1 cellular context compared by ENCODE assay signal in the genomic region with DNA sequence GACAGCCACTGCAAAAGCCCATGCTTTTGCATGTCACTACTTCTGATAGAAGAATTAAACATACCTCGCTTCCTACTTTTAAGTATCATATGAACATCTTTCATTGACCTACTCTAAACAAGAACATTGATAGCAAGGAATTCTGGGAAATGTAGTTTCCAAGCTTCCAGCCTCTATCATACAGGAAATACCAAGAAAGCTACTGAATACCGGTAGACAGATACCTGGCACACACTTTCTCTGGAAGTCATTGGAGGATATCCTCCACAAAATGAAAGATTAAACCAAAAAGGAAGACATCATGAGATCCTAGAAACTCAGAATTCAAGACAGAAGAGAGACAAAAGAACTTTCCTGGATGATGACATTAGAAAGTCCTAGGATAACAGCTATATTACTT.
TF ChIP-seq lines count a peak whose summit lies in the region.

No MANE protein-coding gene starts in this region.

TF ChIP-seq in HepG2, 621 proteins besides CTCF, POLR2A, EP300 and RAD21:
- no peak for TF ChIP-seq ELF1 (CRISPR knock-in tag; IDR thresholded peaks at IDR 0.05)
- no peak for TF ChIP-seq CENPT (CRISPR knock-in tag; IDR thresholded peaks at IDR 0.05; ENCODE audit: low read depth)
- TF ChIP-seq, protein P1, sequence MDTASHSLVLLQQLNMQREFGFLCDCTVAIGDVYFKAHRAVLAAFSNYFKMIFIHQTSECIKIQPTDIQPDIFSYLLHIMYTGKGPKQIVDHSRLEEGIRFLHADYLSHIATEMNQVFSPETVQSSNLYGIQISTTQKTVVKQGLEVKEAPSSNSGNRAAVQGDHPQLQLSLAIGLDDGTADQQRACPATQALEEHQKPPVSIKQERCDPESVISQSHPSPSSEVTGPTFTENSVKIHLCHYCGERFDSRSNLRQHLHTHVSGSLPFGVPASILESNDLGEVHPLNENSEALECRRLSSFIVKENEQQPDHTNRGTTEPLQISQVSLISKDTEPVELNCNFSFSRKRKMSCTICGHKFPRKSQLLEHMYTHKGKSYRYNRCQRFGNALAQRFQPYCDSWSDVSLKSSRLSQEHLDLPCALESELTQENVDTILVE (CRISPR knock-in tag; IDR thresholded peaks at IDR 0.05): no peak
- TF ChIP-seq, protein P2, sequence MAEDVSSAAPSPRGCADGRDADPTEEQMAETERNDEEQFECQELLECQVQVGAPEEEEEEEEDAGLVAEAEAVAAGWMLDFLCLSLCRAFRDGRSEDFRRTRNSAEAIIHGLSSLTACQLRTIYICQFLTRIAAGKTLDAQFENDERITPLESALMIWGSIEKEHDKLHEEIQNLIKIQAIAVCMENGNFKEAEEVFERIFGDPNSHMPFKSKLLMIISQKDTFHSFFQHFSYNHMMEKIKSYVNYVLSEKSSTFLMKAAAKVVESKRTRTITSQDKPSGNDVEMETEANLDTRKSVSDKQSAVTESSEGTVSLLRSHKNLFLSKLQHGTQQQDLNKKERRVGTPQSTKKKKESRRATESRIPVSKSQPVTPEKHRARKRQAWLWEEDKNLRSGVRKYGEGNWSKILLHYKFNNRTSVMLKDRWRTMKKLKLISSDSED (CRISPR knock-in tag; IDR thresholded peaks at IDR 0.05): no peak
- TF ChIP-seq THAP11 (CRISPR knock-in tag; IDR thresholded peaks at IDR 0.05): peak; percentile 83
- TF ChIP-seq, protein P3, sequence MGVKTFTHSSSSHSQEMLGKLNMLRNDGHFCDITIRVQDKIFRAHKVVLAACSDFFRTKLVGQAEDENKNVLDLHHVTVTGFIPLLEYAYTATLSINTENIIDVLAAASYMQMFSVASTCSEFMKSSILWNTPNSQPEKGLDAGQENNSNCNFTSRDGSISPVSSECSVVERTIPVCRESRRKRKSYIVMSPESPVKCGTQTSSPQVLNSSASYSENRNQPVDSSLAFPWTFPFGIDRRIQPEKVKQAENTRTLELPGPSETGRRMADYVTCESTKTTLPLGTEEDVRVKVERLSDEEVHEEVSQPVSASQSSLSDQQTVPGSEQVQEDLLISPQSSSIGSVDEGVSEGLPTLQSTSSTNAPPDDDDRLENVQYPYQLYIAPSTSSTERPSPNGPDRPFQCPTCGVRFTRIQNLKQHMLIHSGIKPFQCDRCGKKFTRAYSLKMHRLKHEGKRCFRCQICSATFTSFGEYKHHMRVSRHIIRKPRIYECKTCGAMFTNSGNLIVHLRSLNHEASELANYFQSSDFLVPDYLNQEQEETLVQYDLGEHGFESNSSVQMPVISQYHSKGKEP (CRISPR knock-in tag; IDR thresholded peaks at IDR 0.05): no peak
- no peak for TF ChIP-seq ZFYVE20 (CRISPR knock-in tag; IDR thresholded peaks at IDR 0.05; ENCODE audit: borderline replicate concordance, low read depth)
